In the genomic region with DNA sequence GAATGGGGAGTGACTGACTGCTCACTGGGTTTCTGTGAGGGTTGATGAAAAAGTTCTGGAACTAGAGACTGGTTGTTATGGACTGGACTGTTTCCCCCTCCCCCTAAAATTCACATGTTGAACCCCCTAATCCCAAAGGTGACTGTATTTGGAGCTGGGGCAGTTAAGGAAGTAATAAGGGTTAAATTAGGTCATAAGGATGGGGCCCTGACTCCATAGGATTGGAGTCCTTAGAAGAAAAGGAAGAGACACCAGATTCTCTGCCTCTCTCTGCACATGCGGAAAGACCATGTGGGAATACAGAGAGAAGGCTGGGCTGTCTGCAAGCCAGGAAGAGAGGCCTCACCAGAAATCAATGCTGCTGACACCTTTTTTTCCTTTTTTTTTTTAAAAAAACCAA, we compare ENCODE assay signal across 19 cellular contexts. TPM values are rescaled to one million over a fixed set of nuclear protein-coding genes. Genes with fewer than 3 reads are reported as not detected.
"Had no signal": no experiment of that assay in that cellular context is flagged by ENCODE, and none has a peak within 500 bp of the region (broad histone marks: within the 10 kb centered on the region; RNA-seq: fewer than 3 reads in every experiment).

No MANE protein-coding gene starts in this region.

- H3K9me3 ChIP-seq: SJSA1 had no signal

- H3K27ac ChIP-seq: HL-60, KMS-11, SJSA1, SK-N-MC had no signal

- H3K27me3 ChIP-seq: SJSA1 had no signal

- H3K36me3 ChIP-seq: SJSA1 had no signal

- H3K4me3 ChIP-seq: SJSA1, SK-N-MC had no signal

- H3K4me2 ChIP-seq: KMS-11 had no signal

- DNase-seq: Kasumi-1, MM.1S, NCI-H1092 treated with DMSO at 0.1 percent for 48 hours, NCI-H1436, NCI-H187, NCI-H2029, NCI-H2081 treated with DMSO at 0.1 percent for 48 hours, NCI-H2171, NCI-H226, NCI-H446, NCI-H510A, NCI-H524 treated with DMSO at 0.1 percent for 48 hours, NCI-H774, RPMI8226, SIG-M5 had no signal

- H3K9ac ChIP-seq: KMS-11 had no signal

RNA-seq across cellular contexts. Expression of gene NSG1, which starts 58.7 kb away (rescaled TPM):
- total RNA-seq: SJSA1 had no signal
